In the genomic region with DNA sequence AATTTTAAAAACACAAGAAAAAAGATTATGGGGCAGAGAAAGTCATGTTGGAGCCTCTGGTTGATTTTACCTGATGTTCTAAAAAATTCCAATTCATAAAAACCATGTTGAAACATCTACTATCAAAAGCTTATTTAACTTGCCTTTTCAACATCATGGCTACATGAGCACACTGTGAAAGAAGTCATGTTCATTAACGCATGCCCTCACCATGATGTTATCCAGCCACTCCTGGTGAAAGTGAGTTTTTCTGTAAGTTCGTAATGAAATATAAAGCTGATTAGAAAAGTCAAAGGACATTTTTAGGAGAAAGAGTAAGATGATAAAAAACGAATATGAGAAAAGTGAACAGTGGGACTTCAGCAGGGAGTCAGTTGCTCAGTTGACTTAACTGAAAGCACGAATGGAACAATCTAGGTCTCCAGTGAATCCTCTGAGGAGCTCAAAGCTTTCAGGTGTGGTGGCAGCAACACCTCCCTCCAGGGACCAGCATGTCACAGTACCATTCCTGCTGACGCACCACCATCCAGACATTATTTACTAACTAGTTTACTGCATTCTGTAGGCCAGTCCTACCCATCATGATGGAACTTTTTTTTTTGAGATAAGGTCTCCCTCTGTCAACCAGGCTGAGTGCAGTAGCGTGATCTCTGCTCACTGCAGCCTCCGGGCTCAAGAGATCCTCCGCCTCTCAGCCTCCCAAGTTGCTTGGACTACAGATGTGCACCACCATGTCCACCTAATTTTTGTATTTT, we compare ENCODE assay signal across 3 cellular contexts.
"Had no signal": no experiment of that assay in that cellular context is flagged by ENCODE, and none has a peak within 500 bp of the region (broad histone marks: within the 10 kb centered on the region; RNA-seq: fewer than 3 reads in every experiment).

No MANE protein-coding gene starts in this region.

- ATAC-seq: GM12878 had no signal

- DNase-seq: GDM1, GF-D8 had no signal

- H3K4me3 ChIP-seq: GM12878 had no signal
